18 cellular contexts compared by ENCODE assay signal in the genomic region with DNA sequence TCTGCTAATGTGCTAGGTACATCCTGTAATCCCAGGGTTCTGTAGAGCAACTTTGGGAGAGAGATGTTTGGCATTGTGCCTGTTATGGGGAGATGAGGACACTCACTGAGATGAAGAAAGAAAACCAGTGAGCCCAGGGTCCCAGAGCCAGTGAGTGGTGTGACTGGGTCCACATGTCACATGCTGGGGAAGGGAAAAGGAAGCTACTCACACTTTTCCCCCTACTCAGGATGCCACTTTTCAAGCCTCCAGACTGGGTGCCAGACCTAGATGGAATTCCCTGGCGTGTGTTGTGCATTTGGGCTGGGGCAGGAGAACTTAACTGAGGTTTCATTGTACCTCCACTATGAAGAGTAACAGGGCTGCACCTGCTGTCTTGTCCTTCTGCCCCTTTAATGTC.
"Had no signal": no experiment of that assay in that cellular context is flagged by ENCODE, and none has a peak within 500 bp of the region (broad histone marks: within the 10 kb centered on the region; RNA-seq: fewer than 3 reads in every experiment).

No MANE protein-coding gene starts in this region.

- ATAC-seq: activated T-cell treated with anti-CD3 and anti-CD28 coated beads, Interleukin-2, amount 50 U/mL, for 4 hours; foreskin keratinocyte; left cardiac atrium; sciatic nerve; stimulated activated memory B cell treated with anti-CD40 and anti-IgM and Interleukin-4, amounts not matched to agents 10 μg/mL and 1 μg/mL and 100 μg/mL, for 72 hours had no signal

- H3K4me3 Mint-ChIP-seq: activated naive CD4-positive, alpha-beta T cell treated with anti-CD3 and anti-CD28 coated beads, Interleukin-2, amount 50 U/mL, for 24 hours; activated T-cell treated with anti-CD3 and anti-CD28 coated beads, Interleukin-2, amount 50 U/mL, for 4 hours; nephron; stimulated activated memory B cell treated with anti-CD40 and anti-IgM and Interleukin-4, amounts not matched to agents 10 μg/mL and 1 μg/mL and 100 μg/mL, for 72 hours had no signal

- H3K9me3 Mint-ChIP-seq: activated naive CD4-positive, alpha-beta T cell treated with anti-CD3 and anti-CD28 coated beads, Interleukin-2, amount 50 U/mL, for 24 hours; activated T-cell treated with anti-CD3 and anti-CD28 coated beads, Interleukin-2, amount 50 U/mL, for 4 hours; nephron; stimulated activated memory B cell treated with anti-CD40 and anti-IgM and Interleukin-4, amounts not matched to agents 10 μg/mL and 1 μg/mL and 100 μg/mL, for 72 hours had no signal

- H3K27me3 Mint-ChIP-seq: activated naive CD4-positive, alpha-beta T cell treated with anti-CD3 and anti-CD28 coated beads, Interleukin-2, amount 50 U/mL, for 24 hours; stimulated activated memory B cell treated with anti-CD40 and anti-IgM and Interleukin-4, amounts not matched to agents 10 μg/mL and 1 μg/mL and 100 μg/mL, for 72 hours had no signal

- DNase-seq: activated CD4-positive, alpha-beta T cell treated with anti-CD3 and anti-CD28 coated beads, Interleukin-2, amount 50 U/mL, for 1 hour; activated CD4-positive, CD25-positive, alpha-beta regulatory T cell treated with anti-CD3 and anti-CD28 coated beads, Interleukin-2, amount 50 U/mL, for 72 hours; activated CD8-positive, alpha-beta memory T cell treated with anti-CD3 and anti-CD28 coated beads, Interleukin-2, amount 50 U/mL, for 4 hours; activated gamma-delta T cell; activated T-cell treated with anti-CD3 and anti-CD28 coated beads, Interleukin-2, amount 50 U/mL, for 4 hours; amygdala; dorsolateral prefrontal cortex; foreskin keratinocyte; glutamatergic neuron; hippocampal formation; left cardiac atrium; nucleus accumbens; stimulated activated CD4-positive, alpha-beta T cell treated with anti-CD3 and anti-CD28 coated beads, Interleukin-4, amount 100 ng/mL, for 24 hours; SW 1271 had no signal

- H3K27ac Mint-ChIP-seq: activated naive CD4-positive, alpha-beta T cell treated with anti-CD3 and anti-CD28 coated beads, Interleukin-2, amount 50 U/mL, for 24 hours; nephron; stimulated activated memory B cell treated with anti-CD40 and anti-IgM and Interleukin-4, amounts not matched to agents 10 μg/mL and 1 μg/mL and 100 μg/mL, for 72 hours had no signal
